Comparison of ENCODE assay signal across 14 cellular contexts in the genomic region with DNA sequence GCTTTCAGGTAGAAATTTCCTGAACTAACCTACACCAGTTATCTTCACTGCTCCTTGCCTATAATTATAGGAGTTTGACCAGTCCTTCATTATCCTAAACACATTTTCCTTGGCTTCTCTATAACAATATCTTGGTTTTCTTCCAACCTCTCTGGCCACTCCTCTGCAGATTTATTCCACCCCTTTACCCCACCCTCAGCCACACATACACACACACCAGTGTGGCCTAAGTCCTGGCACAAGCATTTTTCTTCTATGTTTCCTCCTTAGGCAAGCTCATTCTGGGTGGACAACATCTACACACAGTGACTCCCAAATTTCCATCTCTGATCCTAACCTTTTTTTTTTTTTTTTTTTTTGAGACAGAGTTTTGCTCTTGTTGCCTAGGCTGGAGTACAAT. TPM values are rescaled to one million over a fixed set of nuclear protein-coding genes. Genes with fewer than 3 reads are reported as not detected.
DNase-seq lines count a peak whose midpoint lies in the region; ATAC-seq lines count a peak whose summit lies in the region.
"Had no signal": no experiment of that assay in that cellular context is flagged by ENCODE, and none has a peak within 500 bp of the region (broad histone marks: within the 10 kb centered on the region; RNA-seq: fewer than 3 reads in every experiment).

No MANE protein-coding gene starts in this region.

- H3K4me1 ChIP-seq in right cardiac atrium (ENCODE audit: control insufficient read depth, insufficient read depth, low read length): peaks cover 10% of the 10 kb centered on the region

- ATAC-seq in activated naive CD8-positive, alpha-beta T cell treated with anti-CD3 and anti-CD28 coated beads, Interleukin-2, amount 50 U/mL, for 24 hours: no peak
- peak; percentile 45 to 86 for ATAC-seq in right cardiac atrium
- ATAC-seq in stimulated activated memory B cell treated with anti-CD40 and anti-IgM and Interleukin-4, amounts not matched to agents 10 μg/mL and 1 μg/mL and 100 μg/mL, for 72 hours: no peak
- no peak for ATAC-seq in GM18519 (IDR thresholded peaks at IDR 0.05; ENCODE audit: low FRiP score, unreplicated experiment)
- ATAC-seq: left lobe of liver had no signal

- CTCF ChIA-PET in activated naive CD4-positive, alpha-beta T cell treated with anti-CD3 and anti-CD28 coated beads for 36 hours (lab: Charles Lee): interaction anchor here (1.0 to 1.9 kb wide), 6 partner anchors 10 to 41 kb away, joined by 3 to 9 read pairs (median 4); partner anchors contain the start of gene CDK17

- peak overlapping the region; percentile 96 for H3K27ac Mint-ChIP-seq in activated naive CD4-positive, alpha-beta T cell treated with anti-CD3 and anti-CD28 coated beads for 36 hours
- H3K27ac Mint-ChIP-seq in activated naive CD8-positive, alpha-beta T cell treated with anti-CD3 and anti-CD28 coated beads, Interleukin-2, amount 50 U/mL, for 24 hours: peak overlapping the region; percentile 50
- H3K27ac Mint-ChIP-seq in stimulated activated memory B cell treated with anti-CD40 and anti-IgM and Interleukin-4, amounts not matched to agents 10 μg/mL and 1 μg/mL and 100 μg/mL, for 72 hours: peak overlapping the region; percentile 65

- peaks cover 4% of the 10 kb centered on the region for H3K36me3 Mint-ChIP-seq in activated naive CD4-positive, alpha-beta T cell treated with anti-CD3 and anti-CD28 coated beads for 36 hours (ENCODE audit: low read depth)
- H3K36me3 Mint-ChIP-seq in activated naive CD8-positive, alpha-beta T cell treated with anti-CD3 and anti-CD28 coated beads, Interleukin-2, amount 50 U/mL, for 24 hours (ENCODE audit: low read depth): peaks cover 6% of the 10 kb centered on the region
- H3K36me3 Mint-ChIP-seq in stimulated activated memory B cell treated with anti-CD40 and anti-IgM and Interleukin-4, amounts not matched to agents 10 μg/mL and 1 μg/mL and 100 μg/mL, for 72 hours: peaks cover 5% of the 10 kb centered on the region

- H3K27ac ChIP-seq in right cardiac atrium (ENCODE audit: low read length): no peak overlapping the region

- no peaks in the 10 kb centered on the region for H3K27me3 ChIP-seq in right cardiac atrium (ENCODE audit: control insufficient read depth, insufficient read depth)

- no peaks in the 10 kb centered on the region for H3K27me3 Mint-ChIP-seq in activated naive CD4-positive, alpha-beta T cell treated with anti-CD3 and anti-CD28 coated beads for 36 hours (ENCODE audit: low read depth)
- H3K27me3 Mint-ChIP-seq in activated naive CD8-positive, alpha-beta T cell treated with anti-CD3 and anti-CD28 coated beads, Interleukin-2, amount 50 U/mL, for 24 hours: no peaks in the 10 kb centered on the region
- no peaks in the 10 kb centered on the region for H3K27me3 Mint-ChIP-seq in stimulated activated memory B cell treated with anti-CD40 and anti-IgM and Interleukin-4, amounts not matched to agents 10 μg/mL and 1 μg/mL and 100 μg/mL, for 72 hours
- H3K27me3 Mint-ChIP-seq: stimulated activated naive CD8-positive, alpha-beta T cell treated with anti-CD3 and anti-CD28 coated beads, Interleukin-15, Interleukin-2, amounts not matched to agents 100 ng/mL and 50 ng/mL, for 24 hours had no signal

- H3K9me3 ChIP-seq in right cardiac atrium (ENCODE audit: control insufficient read depth, low read length): no peaks in the 10 kb centered on the region

- H3K9me3 Mint-ChIP-seq in activated naive CD4-positive, alpha-beta T cell treated with anti-CD3 and anti-CD28 coated beads for 36 hours: no peaks in the 10 kb centered on the region
- H3K9me3 Mint-ChIP-seq in activated naive CD8-positive, alpha-beta T cell treated with anti-CD3 and anti-CD28 coated beads, Interleukin-2, amount 50 U/mL, for 24 hours: peaks cover 5% of the 10 kb centered on the region
- H3K9me3 Mint-ChIP-seq in stimulated activated memory B cell treated with anti-CD40 and anti-IgM and Interleukin-4, amounts not matched to agents 10 μg/mL and 1 μg/mL and 100 μg/mL, for 72 hours: no peaks in the 10 kb centered on the region
- H3K9me3 Mint-ChIP-seq: stimulated activated naive CD8-positive, alpha-beta T cell treated with anti-CD3 and anti-CD28 coated beads, Interleukin-15, Interleukin-2, amounts not matched to agents 100 ng/mL and 50 ng/mL, for 24 hours had no signal

- H3K4me3 Mint-ChIP-seq in activated naive CD4-positive, alpha-beta T cell treated with anti-CD3 and anti-CD28 coated beads for 36 hours: no peak overlapping the region
- no peak overlapping the region for H3K4me3 Mint-ChIP-seq in activated naive CD8-positive, alpha-beta T cell treated with anti-CD3 and anti-CD28 coated beads, Interleukin-2, amount 50 U/mL, for 24 hours
- no peak overlapping the region for H3K4me3 Mint-ChIP-seq in stimulated activated memory B cell treated with anti-CD40 and anti-IgM and Interleukin-4, amounts not matched to agents 10 μg/mL and 1 μg/mL and 100 μg/mL, for 72 hours
- H3K4me3 Mint-ChIP-seq: nephron; stimulated activated naive CD8-positive, alpha-beta T cell treated with anti-CD3 and anti-CD28 coated beads, Interleukin-15, Interleukin-2, amounts not matched to agents 100 ng/mL and 50 ng/mL, for 24 hours had no signal

- no peak overlapping the region for H3K4me3 ChIP-seq in right cardiac atrium (ENCODE audit: low read length)

- intact Hi-C loops in activated naive CD4-positive, alpha-beta T cell treated with anti-CD3 and anti-CD28 coated beads for 36 hours (cut with micrococcal nuclease): no loop called here
- intact Hi-C loops in right cardiac atrium (cut with DNase I): no loop called here

- peaks cover 78% of the 10 kb centered on the region for H3K4me1 Mint-ChIP-seq in activated naive CD4-positive, alpha-beta T cell treated with anti-CD3 and anti-CD28 coated beads for 36 hours (ENCODE audit: low read depth)
- peaks cover 79% of the 10 kb centered on the region for H3K4me1 Mint-ChIP-seq in activated naive CD8-positive, alpha-beta T cell treated with anti-CD3 and anti-CD28 coated beads, Interleukin-2, amount 50 U/mL, for 24 hours
- peaks cover 74% of the 10 kb centered on the region for H3K4me1 Mint-ChIP-seq in stimulated activated memory B cell treated with anti-CD40 and anti-IgM and Interleukin-4, amounts not matched to agents 10 μg/mL and 1 μg/mL and 100 μg/mL, for 72 hours

- no peak for DNase-seq in activated naive CD4-positive, alpha-beta T cell treated with anti-CD3 and anti-CD28 coated beads for 36 hours
- no peak for DNase-seq in activated naive CD4-positive, alpha-beta T cell treated with anti-CD3 and anti-CD28 coated beads, Interleukin-2, amount 50 U/mL, for 16 hours
- DNase-seq in activated naive CD8-positive, alpha-beta T cell treated with anti-CD3 and anti-CD28 coated beads, Interleukin-2, amount 50 U/mL, for 24 hours: no peak
- no peak for DNase-seq in right cardiac atrium
- DNase-seq in effector CD8-positive, alpha-beta T cell (lab: John Stamatoyannopoulos, UW): no peak
- no peak for DNase-seq in anterior cingulate cortex (lab: John Stamatoyannopoulos, UW)
- DNase-seq: amniotic stem cell, NCI-H187, NCI-H446 treated with DMSO at 0.1 percent for 48 hours had no signal

RNA-seq across cellular contexts. Expression of gene CDK17, which starts 25.1 kb away (rescaled TPM):
- 10 to 100 TPM; 41.4 to 45.8 TPM for total RNA-seq in activated naive CD4-positive, alpha-beta T cell treated with anti-CD3 and anti-CD28 coated beads for 36 hours
- total RNA-seq in right cardiac atrium: 10 to 100 TPM; 18.4 to 30.4 (median 23.1) TPM
- 10.3 TPM for polyA plus RNA-seq in right cardiac atrium

Comparison
In these comparisons a context has a peak if more than half of its experiments do, and no peak if none do; other contexts are left out.
1. ATAC-seq: peak in right cardiac atrium (2 of 2); none in activated naive CD8-positive, alpha-beta T cell treated with anti-CD3 and anti-CD28 coated beads, Interleukin-2, amount 50 U/mL, for 24 hours (single experiment), stimulated activated memory B cell treated with anti-CD40 and anti-IgM and Interleukin-4, amounts not matched to agents 10 μg/mL and 1 μg/mL and 100 μg/mL, for 72 hours (single experiment) and GM18519 (single experiment).
2. Peak in every context shown above with its lines, with median percentiles within 50 percentile points of each other: H3K27ac Mint-ChIP-seq.